In genomic region chr9:113528088-113528487, GRCh38 we compare ENCODE assay signal across 1 cellular context.
TF ChIP-seq lines count a peak whose summit lies in the region.

No MANE protein-coding gene starts in this region.

TF ChIP-seq in GM23338, 12 proteins besides CTCF, POLR2A, EP300 and RAD21 (continued from another document):
- TF ChIP-seq ETS1 (IDR thresholded peaks at IDR 0.05), result no peak
- TF ChIP-seq ZNF462 (CRISPR knock-in tag; IDR thresholded peaks at IDR 0.05), result no peak
- no peak for TF ChIP-seq CREB1 (CRISPR knock-in tag; IDR thresholded peaks at IDR 0.05; ENCODE audit: low read depth)
- TF ChIP-seq STAT1 (IDR thresholded peaks at IDR 0.05; ENCODE audit: unreplicated experiment), result no peak
- no peak for TF ChIP-seq REST (IDR thresholded peaks at IDR 0.05; ENCODE audit: unreplicated experiment)
- no peak for TF ChIP-seq EZH2phosphoT487 (IDR thresholded peaks at IDR 0.05; ENCODE audit: unreplicated experiment)
- no peak for TF ChIP-seq ZNF114 (CRISPR knock-in tag; IDR thresholded peaks at IDR 0.05)
- TF ChIP-seq POLR2AphosphoS5 (IDR thresholded peaks at IDR 0.05; ENCODE audit: low read depth), result no peak
